ENCODE assay signal across 1 cellular context in the genomic region with DNA sequence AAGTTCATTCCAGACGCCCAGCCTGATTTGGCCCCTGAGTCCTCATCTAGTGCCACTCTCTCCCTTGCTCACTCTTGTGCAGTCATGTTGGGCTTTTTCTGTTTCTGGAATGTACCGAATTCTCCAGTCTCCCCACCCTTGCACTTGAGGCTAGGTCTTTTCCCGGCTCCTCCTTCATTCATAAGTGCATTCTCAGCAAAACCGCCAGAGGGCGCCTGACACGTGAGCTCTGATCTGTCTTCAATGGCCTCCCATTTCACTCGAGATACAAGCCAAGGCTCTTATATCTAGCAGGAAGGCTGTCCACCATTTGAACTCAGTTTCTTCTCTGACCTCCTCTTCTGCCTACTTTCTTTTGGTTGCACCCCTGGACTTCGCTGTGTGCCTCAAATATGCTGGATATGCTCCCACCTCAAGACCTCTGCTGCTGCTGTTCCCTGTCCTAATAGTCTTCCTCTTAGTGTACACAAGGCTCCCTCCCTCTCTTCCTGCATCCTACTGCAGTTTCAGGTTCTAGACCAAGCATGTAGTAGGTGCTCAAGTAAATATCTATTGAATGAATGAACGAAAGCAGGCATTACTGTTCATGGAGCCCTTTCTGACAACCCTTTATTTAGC.
A peak's percentile ranks its signal among the peaks of the same experiment; 100 is the strongest.
TF ChIP-seq lines count a peak whose summit lies in the region.

No MANE protein-coding gene starts in this region.

TF ChIP-seq in HepG2, 621 proteins besides CTCF, POLR2A, EP300 and RAD21 (continued from another document and continues in another):
- TF ChIP-seq, protein P1, sequence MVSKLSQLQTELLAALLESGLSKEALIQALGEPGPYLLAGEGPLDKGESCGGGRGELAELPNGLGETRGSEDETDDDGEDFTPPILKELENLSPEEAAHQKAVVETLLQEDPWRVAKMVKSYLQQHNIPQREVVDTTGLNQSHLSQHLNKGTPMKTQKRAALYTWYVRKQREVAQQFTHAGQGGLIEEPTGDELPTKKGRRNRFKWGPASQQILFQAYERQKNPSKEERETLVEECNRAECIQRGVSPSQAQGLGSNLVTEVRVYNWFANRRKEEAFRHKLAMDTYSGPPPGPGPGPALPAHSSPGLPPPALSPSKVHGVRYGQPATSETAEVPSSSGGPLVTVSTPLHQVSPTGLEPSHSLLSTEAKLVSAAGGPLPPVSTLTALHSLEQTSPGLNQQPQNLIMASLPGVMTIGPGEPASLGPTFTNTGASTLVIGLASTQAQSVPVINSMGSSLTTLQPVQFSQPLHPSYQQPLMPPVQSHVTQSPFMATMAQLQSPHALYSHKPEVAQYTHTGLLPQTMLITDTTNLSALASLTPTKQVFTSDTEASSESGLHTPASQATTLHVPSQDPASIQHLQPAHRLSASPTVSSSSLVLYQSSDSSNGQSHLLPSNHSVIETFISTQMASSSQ (IDR thresholded peaks at IDR 0.05; ENCODE audit: low read depth), result no peak
- TF ChIP-seq, protein P1 (CRISPR knock-in tag; IDR thresholded peaks at IDR 0.05; ENCODE audit: borderline replicate concordance), result no peak
- TF ChIP-seq ZC3H4 (CRISPR knock-in tag; IDR thresholded peaks at IDR 0.05; ENCODE audit: borderline replicate concordance), result no peak
- TF ChIP-seq, protein P2, sequence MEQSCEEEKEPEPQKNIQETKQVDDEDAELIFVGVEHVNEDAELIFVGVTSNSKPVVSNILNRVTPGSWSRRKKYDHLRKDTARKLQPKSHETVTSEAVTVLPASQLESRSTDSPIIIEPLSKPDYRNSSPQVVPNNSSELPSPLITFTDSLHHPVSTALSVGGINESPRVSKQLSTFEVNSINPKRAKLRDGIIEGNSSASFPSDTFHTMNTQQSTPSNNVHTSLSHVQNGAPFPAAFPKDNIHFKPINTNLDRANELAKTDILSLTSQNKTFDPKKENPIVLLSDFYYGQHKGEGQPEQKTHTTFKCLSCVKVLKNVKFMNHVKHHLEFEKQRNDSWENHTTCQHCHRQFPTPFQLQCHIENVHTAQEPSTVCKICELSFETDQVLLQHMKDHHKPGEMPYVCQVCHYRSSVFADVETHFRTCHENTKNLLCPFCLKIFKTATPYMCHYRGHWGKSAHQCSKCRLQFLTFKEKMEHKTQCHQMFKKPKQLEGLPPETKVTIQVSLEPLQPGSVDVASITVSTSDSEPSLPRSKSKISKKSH (CRISPR knock-in tag; IDR thresholded peaks at IDR 0.05; ENCODE audit: borderline replicate concordance), result no peak
- TF ChIP-seq GTF3A (CRISPR knock-in tag; conservative IDR thresholded peaks at IDR 0.05), result no peak
- no peak for TF ChIP-seq FOXA1 (IDR thresholded peaks at IDR 0.05)
- no peak for TF ChIP-seq FOXA1 (CRISPR knock-in tag; IDR thresholded peaks at IDR 0.05)
- no peak for TF ChIP-seq SMAD1 (CRISPR knock-in tag; IDR thresholded peaks at IDR 0.05; ENCODE audit: borderline replicate concordance, low read depth)
- TF ChIP-seq, protein P3, sequence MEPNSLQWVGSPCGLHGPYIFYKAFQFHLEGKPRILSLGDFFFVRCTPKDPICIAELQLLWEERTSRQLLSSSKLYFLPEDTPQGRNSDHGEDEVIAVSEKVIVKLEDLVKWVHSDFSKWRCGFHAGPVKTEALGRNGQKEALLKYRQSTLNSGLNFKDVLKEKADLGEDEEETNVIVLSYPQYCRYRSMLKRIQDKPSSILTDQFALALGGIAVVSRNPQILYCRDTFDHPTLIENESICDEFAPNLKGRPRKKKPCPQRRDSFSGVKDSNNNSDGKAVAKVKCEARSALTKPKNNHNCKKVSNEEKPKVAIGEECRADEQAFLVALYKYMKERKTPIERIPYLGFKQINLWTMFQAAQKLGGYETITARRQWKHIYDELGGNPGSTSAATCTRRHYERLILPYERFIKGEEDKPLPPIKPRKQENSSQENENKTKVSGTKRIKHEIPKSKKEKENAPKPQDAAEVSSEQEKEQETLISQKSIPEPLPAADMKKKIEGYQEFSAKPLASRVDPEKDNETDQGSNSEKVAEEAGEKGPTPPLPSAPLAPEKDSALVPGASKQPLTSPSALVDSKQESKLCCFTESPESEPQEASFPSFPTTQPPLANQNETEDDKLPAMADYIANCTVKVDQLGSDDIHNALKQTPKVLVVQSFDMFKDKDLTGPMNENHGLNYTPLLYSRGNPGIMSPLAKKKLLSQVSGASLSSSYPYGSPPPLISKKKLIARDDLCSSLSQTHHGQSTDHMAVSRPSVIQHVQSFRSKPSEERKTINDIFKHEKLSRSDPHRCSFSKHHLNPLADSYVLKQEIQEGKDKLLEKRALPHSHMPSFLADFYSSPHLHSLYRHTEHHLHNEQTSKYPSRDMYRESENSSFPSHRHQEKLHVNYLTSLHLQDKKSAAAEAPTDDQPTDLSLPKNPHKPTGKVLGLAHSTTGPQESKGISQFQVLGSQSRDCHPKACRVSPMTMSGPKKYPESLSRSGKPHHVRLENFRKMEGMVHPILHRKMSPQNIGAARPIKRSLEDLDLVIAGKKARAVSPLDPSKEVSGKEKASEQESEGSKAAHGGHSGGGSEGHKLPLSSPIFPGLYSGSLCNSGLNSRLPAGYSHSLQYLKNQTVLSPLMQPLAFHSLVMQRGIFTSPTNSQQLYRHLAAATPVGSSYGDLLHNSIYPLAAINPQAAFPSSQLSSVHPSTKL (CRISPR knock-in tag; IDR thresholded peaks at IDR 0.05), result 0 out of 2 replicates have a peak, but pooled peaks have one; percentile 16
- 0 out of 2 replicates have a peak, but pooled peaks have one; percentile 28 for TF ChIP-seq ZNF644 (CRISPR knock-in tag; IDR thresholded peaks at IDR 0.05; ENCODE audit: low read depth)
- no peak for TF ChIP-seq PHF21A (CRISPR knock-in tag; IDR thresholded peaks at IDR 0.05)
- TF ChIP-seq SMAD3 (CRISPR knock-in tag; IDR thresholded peaks at IDR 0.05), result 0 out of 2 replicates have a peak, but pooled peaks have one; percentile 24
- TF ChIP-seq, protein P4, sequence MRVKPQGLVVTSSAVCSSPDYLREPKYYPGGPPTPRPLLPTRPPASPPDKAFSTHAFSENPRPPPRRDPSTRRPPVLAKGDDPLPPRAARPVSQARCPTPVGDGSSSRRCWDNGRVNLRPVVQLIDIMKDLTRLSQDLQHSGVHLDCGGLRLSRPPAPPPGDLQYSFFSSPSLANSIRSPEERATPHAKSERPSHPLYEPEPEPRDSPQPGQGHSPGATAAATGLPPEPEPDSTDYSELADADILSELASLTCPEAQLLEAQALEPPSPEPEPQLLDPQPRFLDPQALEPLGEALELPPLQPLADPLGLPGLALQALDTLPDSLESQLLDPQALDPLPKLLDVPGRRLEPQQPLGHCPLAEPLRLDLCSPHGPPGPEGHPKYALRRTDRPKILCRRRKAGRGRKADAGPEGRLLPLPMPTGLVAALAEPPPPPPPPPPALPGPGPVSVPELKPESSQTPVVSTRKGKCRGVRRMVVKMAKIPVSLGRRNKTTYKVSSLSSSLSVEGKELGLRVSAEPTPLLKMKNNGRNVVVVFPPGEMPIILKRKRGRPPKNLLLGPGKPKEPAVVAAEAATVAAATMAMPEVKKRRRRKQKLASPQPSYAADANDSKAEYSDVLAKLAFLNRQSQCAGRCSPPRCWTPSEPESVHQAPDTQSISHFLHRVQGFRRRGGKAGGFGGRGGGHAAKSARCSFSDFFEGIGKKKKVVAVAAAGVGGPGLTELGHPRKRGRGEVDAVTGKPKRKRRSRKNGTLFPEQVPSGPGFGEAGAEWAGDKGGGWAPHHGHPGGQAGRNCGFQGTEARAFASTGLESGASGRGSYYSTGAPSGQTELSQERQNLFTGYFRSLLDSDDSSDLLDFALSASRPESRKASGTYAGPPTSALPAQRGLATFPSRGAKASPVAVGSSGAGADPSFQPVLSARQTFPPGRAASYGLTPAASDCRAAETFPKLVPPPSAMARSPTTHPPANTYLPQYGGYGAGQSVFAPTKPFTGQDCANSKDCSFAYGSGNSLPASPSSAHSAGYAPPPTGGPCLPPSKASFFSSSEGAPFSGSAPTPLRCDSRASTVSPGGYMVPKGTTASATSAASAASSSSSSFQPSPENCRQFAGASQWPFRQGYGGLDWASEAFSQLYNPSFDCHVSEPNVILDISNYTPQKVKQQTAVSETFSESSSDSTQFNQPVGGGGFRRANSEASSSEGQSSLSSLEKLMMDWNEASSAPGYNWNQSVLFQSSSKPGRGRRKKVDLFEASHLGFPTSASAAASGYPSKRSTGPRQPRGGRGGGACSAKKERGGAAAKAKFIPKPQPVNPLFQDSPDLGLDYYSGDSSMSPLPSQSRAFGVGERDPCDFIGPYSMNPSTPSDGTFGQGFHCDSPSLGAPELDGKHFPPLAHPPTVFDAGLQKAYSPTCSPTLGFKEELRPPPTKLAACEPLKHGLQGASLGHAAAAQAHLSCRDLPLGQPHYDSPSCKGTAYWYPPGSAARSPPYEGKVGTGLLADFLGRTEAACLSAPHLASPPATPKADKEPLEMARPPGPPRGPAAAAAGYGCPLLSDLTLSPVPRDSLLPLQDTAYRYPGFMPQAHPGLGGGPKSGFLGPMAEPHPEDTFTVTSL (CRISPR knock-in tag; IDR thresholded peaks at IDR 0.05; ENCODE audit: borderline replicate concordance), result no peak
- TF ChIP-seq, protein P5, sequence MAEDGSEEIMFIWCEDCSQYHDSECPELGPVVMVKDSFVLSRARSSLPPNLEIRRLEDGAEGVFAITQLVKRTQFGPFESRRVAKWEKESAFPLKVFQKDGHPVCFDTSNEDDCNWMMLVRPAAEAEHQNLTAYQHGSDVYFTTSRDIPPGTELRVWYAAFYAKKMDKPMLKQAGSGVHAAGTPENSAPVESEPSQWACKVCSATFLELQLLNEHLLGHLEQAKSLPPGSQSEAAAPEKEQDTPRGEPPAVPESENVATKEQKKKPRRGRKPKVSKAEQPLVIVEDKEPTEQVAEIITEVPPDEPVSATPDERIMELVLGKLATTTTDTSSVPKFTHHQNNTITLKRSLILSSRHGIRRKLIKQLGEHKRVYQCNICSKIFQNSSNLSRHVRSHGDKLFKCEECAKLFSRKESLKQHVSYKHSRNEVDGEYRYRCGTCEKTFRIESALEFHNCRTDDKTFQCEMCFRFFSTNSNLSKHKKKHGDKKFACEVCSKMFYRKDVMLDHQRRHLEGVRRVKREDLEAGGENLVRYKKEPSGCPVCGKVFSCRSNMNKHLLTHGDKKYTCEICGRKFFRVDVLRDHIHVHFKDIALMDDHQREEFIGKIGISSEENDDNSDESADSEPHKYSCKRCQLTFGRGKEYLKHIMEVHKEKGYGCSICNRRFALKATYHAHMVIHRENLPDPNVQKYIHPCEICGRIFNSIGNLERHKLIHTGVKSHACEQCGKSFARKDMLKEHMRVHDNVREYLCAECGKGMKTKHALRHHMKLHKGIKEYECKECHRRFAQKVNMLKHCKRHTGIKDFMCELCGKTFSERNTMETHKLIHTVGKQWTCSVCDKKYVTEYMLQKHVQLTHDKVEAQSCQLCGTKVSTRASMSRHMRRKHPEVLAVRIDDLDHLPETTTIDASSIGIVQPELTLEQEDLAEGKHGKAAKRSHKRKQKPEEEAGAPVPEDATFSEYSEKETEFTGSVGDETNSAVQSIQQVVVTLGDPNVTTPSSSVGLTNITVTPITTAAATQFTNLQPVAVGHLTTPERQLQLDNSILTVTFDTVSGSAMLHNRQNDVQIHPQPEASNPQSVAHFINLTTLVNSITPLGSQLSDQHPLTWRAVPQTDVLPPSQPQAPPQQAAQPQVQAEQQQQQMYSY (CRISPR knock-in tag; IDR thresholded peaks at IDR 0.05), result no peak
- TF ChIP-seq, protein P6, sequence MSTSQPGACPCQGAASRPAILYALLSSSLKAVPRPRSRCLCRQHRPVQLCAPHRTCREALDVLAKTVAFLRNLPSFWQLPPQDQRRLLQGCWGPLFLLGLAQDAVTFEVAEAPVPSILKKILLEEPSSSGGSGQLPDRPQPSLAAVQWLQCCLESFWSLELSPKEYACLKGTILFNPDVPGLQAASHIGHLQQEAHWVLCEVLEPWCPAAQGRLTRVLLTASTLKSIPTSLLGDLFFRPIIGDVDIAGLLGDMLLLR (CRISPR knock-in tag; IDR thresholded peaks at IDR 0.05), result no peak
- peak; percentile 30 for TF ChIP-seq YY1 (IDR thresholded peaks at IDR 0.05; ENCODE audit: insufficient read depth, insufficient replicate concordance, low read depth, low read length)
- peak; percentile 45 for TF ChIP-seq XRCC5 (optimal IDR thresholded peaks at IDR 0.05; ENCODE audit: low read length)
- TF ChIP-seq, protein P7, sequence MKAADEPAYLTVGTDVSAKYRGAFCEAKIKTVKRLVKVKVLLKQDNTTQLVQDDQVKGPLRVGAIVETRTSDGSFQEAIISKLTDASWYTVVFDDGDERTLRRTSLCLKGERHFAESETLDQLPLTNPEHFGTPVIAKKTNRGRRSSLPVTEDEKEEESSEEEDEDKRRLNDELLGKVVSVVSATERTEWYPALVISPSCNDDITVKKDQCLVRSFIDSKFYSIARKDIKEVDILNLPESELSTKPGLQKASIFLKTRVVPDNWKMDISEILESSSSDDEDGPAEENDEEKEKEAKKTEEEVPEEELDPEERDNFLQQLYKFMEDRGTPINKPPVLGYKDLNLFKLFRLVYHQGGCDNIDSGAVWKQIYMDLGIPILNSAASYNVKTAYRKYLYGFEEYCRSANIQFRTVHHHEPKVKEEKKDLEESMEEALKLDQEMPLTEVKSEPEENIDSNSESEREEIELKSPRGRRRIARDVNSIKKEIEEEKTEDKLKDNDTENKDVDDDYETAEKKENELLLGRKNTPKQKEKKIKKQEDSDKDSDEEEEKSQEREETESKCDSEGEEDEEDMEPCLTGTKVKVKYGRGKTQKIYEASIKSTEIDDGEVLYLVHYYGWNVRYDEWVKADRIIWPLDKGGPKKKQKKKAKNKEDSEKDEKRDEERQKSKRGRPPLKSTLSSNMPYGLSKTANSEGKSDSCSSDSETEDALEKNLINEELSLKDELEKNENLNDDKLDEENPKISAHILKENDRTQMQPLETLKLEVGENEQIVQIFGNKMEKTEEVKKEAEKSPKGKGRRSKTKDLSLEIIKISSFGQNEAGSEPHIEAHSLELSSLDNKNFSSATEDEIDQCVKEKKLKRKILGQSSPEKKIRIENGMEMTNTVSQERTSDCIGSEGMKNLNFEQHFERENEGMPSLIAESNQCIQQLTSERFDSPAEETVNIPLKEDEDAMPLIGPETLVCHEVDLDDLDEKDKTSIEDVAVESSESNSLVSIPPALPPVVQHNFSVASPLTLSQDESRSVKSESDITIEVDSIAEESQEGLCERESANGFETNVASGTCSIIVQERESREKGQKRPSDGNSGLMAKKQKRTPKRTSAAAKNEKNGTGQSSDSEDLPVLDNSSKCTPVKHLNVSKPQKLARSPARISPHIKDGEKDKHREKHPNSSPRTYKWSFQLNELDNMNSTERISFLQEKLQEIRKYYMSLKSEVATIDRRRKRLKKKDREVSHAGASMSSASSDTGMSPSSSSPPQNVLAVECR (CRISPR knock-in tag; IDR thresholded peaks at IDR 0.05; ENCODE audit: borderline replicate concordance), result no peak
- no peak for TF ChIP-seq ZNF83 (CRISPR knock-in tag; IDR thresholded peaks at IDR 0.05; ENCODE audit: borderline replicate concordance)
- TF ChIP-seq TCF7 (IDR thresholded peaks at IDR 0.05; ENCODE audit: low read depth), result no peak
- no peak for TF ChIP-seq FLYWCH1 (CRISPR knock-in tag; IDR thresholded peaks at IDR 0.05)
- no peak for TF ChIP-seq MIXL1 (CRISPR knock-in tag; IDR thresholded peaks at IDR 0.05)
- TF ChIP-seq ZFX (CRISPR knock-in tag; IDR thresholded peaks at IDR 0.05; ENCODE audit: low read depth), result no peak
- TF ChIP-seq MAFF (IDR thresholded peaks at IDR 0.05; ENCODE audit: low read depth, low read length), result peak; percentile 88
- peak; percentile 92 for TF ChIP-seq BHLHE40 (IDR thresholded peaks at IDR 0.05; ENCODE audit: low read length)
- no peak for TF ChIP-seq ZNF230 (CRISPR knock-in tag; IDR thresholded peaks at IDR 0.05)
- no peak for TF ChIP-seq ZNF136 (CRISPR knock-in tag; IDR thresholded peaks at IDR 0.05; ENCODE audit: low read depth)
